ENCODE assay signal across 17 cellular contexts in genomic region chr6:152057832-152058498, GRCh38.
"Had no signal": no experiment of that assay in that cellular context is flagged by ENCODE, and none has a peak within 500 bp of the region (broad histone marks: within the 10 kb centered on the region; RNA-seq: fewer than 3 reads in every experiment).

No MANE protein-coding gene starts in this region.

- H3K27me3 ChIP-seq: ascending aorta, cardiac muscle cell, hepatocyte, tibial nerve had no signal

- H3K4me1 Mint-ChIP-seq: activated naive CD4-positive, alpha-beta T cell treated with anti-CD3 and anti-CD28 coated beads, Interleukin-2, amount 10 ng/mL, durations not matched to agents 7 days and 5 days had no signal

- H3K36me3 ChIP-seq: ascending aorta, cardiac muscle cell, left ventricle myocardium inferior, tibial nerve had no signal

- ATAC-seq: activated CD4-positive, CD25-positive, alpha-beta regulatory T cell treated with anti-CD3 and anti-CD28 coated beads, Interleukin-2, amount 50 U/mL, for 24 hours; esophagus mucosa; naive thymus-derived CD8-positive, alpha-beta T cell; T-cell had no signal

- H3K36me3 Mint-ChIP-seq: activated naive CD4-positive, alpha-beta T cell treated with anti-CD3 and anti-CD28 coated beads, Interleukin-2, amount 10 ng/mL, durations not matched to agents 7 days and 5 days; naive thymus-derived CD8-positive, alpha-beta T cell had no signal

- H3K27me3 Mint-ChIP-seq: activated naive CD4-positive, alpha-beta T cell treated with anti-CD3 and anti-CD28 coated beads, Interleukin-2, amount 10 ng/mL, durations not matched to agents 7 days and 5 days; T-cell had no signal

- H3K27ac ChIP-seq: ascending aorta, cardiac muscle cell, hepatocyte, left ventricle myocardium inferior, tibial nerve had no signal

- H3K4me3 Mint-ChIP-seq: activated naive CD4-positive, alpha-beta T cell treated with anti-CD3 and anti-CD28 coated beads, Interleukin-2, amount 10 ng/mL, durations not matched to agents 7 days and 5 days; naive thymus-derived CD8-positive, alpha-beta T cell; T-cell had no signal

- H3K4me3 ChIP-seq: ascending aorta, cardiac muscle cell, hepatocyte, left ventricle myocardium inferior, tibial nerve had no signal

- H3K9me3 ChIP-seq: ascending aorta, left ventricle myocardium inferior, tibial nerve had no signal

- H3K27ac Mint-ChIP-seq: activated naive CD4-positive, alpha-beta T cell treated with anti-CD3 and anti-CD28 coated beads, Interleukin-2, amount 10 ng/mL, durations not matched to agents 7 days and 5 days; T-cell had no signal

- DNase-seq: activated naive CD4-positive, alpha-beta T cell treated with anti-CD3 and anti-CD28 coated beads, Interleukin-2, amount 10 ng/mL, durations not matched to agents 7 days and 5 days; left ventricle myocardium inferior; mesenchymal stem cell; naive thymus-derived CD8-positive, alpha-beta T cell; posterior cingulate gyrus; retina; stimulated activated CD4-positive, alpha-beta T cell treated with anti-CD3 and anti-CD28 coated beads, Interleukin-15, amount 100 ng/mL, for 24 hours; stimulated activated CD4-positive, alpha-beta T cell treated with anti-CD3 and anti-CD28 coated beads, Interleukin-4, amount 100 ng/mL, for 24 hours; stimulated activated naive CD4-positive, alpha-beta T cell; T-cell; T-helper 9 cell had no signal

- H3K4me1 ChIP-seq: tibial nerve had no signal

- H3K9me3 Mint-ChIP-seq: activated naive CD4-positive, alpha-beta T cell treated with anti-CD3 and anti-CD28 coated beads, Interleukin-2, amount 10 ng/mL, durations not matched to agents 7 days and 5 days; T-cell had no signal
